In the genomic region with DNA sequence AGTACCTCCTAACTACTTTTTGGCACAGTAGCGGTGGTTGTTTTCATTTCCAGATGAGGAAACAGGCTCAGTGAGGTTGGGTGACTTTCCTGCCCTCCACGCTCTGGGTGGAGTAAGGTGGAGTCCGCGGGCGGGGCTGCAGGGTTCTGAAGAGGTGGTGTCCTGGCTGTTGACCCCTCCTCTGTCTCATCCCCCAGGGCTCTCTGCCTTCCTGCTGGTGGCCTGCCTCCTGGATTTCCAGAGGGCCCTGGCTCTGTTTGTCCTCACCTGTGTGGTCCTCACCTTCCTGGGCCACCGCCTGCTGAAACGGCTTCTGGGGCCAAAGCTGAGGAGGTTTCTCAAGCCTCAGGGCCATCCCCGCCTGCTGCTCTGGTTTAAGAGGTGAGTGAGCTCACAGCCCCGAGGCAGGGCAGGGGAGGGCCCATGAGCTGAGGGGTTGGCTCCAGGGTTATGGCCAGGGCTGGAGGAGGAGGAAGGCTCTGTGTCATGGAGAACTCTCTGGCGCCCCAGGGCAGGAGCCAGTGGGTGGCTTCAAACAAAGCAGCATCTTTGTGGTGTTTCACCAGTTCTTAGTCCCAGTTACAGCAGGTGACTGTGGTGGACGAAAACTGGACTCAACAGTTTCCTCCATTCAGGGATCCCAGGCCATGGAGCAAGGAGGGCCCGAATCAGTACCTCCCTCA, we compare ENCODE assay signal across 19 cellular contexts. TPM values are rescaled to one million over a fixed set of nuclear protein-coding genes. Genes with fewer than 3 reads are reported as not detected.
DNase-seq lines count a peak whose midpoint lies in the region; ATAC-seq, FAIRE-seq and TF ChIP-seq lines count a peak whose summit lies in the region.
"Had no signal": no experiment of that assay in that cellular context is flagged by ENCODE, and none has a peak within 500 bp of the region (broad histone marks: within the 10 kb centered on the region; RNA-seq: fewer than 3 reads in every experiment).

No MANE protein-coding gene starts in this region.

- BruUV-seq in HepG2 (replicated peaks; lab: Mats Ljungman, UMichigan) = no TSS peak

- no peak for TF ChIP-seq CTCF in natural killer cell (IDR thresholded peaks at IDR 0.05)
- no peak for TF ChIP-seq CTCF in RWPE2 (IDR thresholded peaks at IDR 0.05; ENCODE audit: poor library complexity, severe bottlenecking)
- TF ChIP-seq CTCF in HepG2 (CRISPR knock-in tag; IDR thresholded peaks at IDR 0.05) = no peak

- no peak overlapping the region for H4K8ac ChIP-seq in mesenchymal stem cell (ENCODE audit: low read length)

- no peak overlapping the region for H3K18ac ChIP-seq in mesenchymal stem cell (ENCODE audit: low read depth in 1 of 2, low read length in 2 of 2)

- no peak for DNase-seq in natural killer cell treated with Interleukin-12 subunit alpha and Interleukin-12 subunit beta and Interleukin-15 and Interleukin-18, amount 100 ng/mL, for 72 hours (ENCODE audit: low spot score)
- no peak for DNase-seq in natural killer cell
- DNase-seq in RWPE2 (ENCODE audit: low spot score) = no peak
- DNase-seq in HepG2 (ENCODE audit: low spot score) = no peak
- DNase-seq in NCI-H1436 (lab: John Stamatoyannopoulos, UW) = no peak
- DNase-seq in NCI-H2227 (lab: John Stamatoyannopoulos, UW; ENCODE audit: unreplicated experiment) = no peak
- no peak for DNase-seq in epidermal melanocyte (ENCODE audit: insufficient read length, low spot score)
- no peak for DNase-seq in mesenchymal stem cell
- DNase-seq: C1 segment of cervical spinal cord, DMS 273 treated with DMSO at 0.1 percent for 48 hours, NCI-H1105 treated with DMSO at 0.1 percent for 48 hours, NCI-H187 treated with DMSO at 0.1 percent for 48 hours, NCI-H510A, NCI-H82 had no signal

- no peak overlapping the region for H2BK120ac ChIP-seq in mesenchymal stem cell (ENCODE audit: low read depth, low read length)

- peak overlapping the region in 1 of 2 experiments; percentile 48 for H3K14ac ChIP-seq in mesenchymal stem cell (ENCODE audit: low read length in 2 of 2)

- H3K27ac Mint-ChIP-seq in natural killer cell treated with Interleukin-12 subunit alpha and Interleukin-12 subunit beta and Interleukin-15 and Interleukin-18, amount 100 ng/mL, for 72 hours = no peak overlapping the region
- H3K27ac Mint-ChIP-seq in natural killer cell = no peak overlapping the region

- ATAC-seq in natural killer cell treated with Interleukin-12 subunit alpha and Interleukin-12 subunit beta and Interleukin-15 and Interleukin-18, amount 100 ng/mL, for 72 hours = peak; percentile 27 to 54
- ATAC-seq in natural killer cell (no peak), RWPE2 (ENCODE audit: low read depth) (peak; percentile 62), HepG2 (peak; percentile 42)

- no peak for TF ChIP-seq EP300 in HepG2 (IDR thresholded peaks at IDR 0.05; ENCODE audit: low read depth in 2 of 2, low read length in 2 of 2)
- no peak for TF ChIP-seq EP300 in HepG2 (CRISPR knock-in tag; IDR thresholded peaks at IDR 0.05; ENCODE audit: borderline replicate concordance)

- peaks cover 5% of the 10 kb centered on the region for H3K36me3 Mint-ChIP-seq in natural killer cell treated with Interleukin-12 subunit alpha and Interleukin-12 subunit beta and Interleukin-15 and Interleukin-18, amount 100 ng/mL, for 72 hours
- no peaks in the 10 kb centered on the region for H3K36me3 Mint-ChIP-seq in natural killer cell

- intact Hi-C loops in natural killer cell (cut with micrococcal nuclease) (no loop called here), HepG2 (cut with micrococcal nuclease; ENCODE audit: unreplicated experiment) (no loop called here)

- H4K91ac ChIP-seq in mesenchymal stem cell (ENCODE audit: low read length) = no peak overlapping the region

- in situ Hi-C loops in HepG2 (cut with HindIII; ENCODE audit: extremely low pct_ligation_motif_present, low pct_unique_long_range_greater_than_20kb) = no loop called here

- no peaks in the 10 kb centered on the region for H3K9me3 ChIP-seq in RWPE2 (ENCODE audit: severe bottlenecking)
- no peaks in the 10 kb centered on the region for H3K9me3 ChIP-seq in HepG2 (ENCODE audit: low read length)
- H3K9me3 ChIP-seq in mesenchymal stem cell (ENCODE audit: control insufficient read depth, low read length) = no peaks in the 10 kb centered on the region

- FAIRE-seq in HepG2 (lab: Jason Lieb, UNC) = no peak
- FAIRE-seq: H54 had no signal

- H3K9ac ChIP-seq in HepG2 (ENCODE audit: insufficient read depth, low read depth, low read length) = no peak overlapping the region
- H3K9ac ChIP-seq in mesenchymal stem cell (ENCODE audit: low read length) = no peak overlapping the region

- no peak for TF ChIP-seq RAD21 in HepG2 (CRISPR knock-in tag; IDR thresholded peaks at IDR 0.05)

- no peak overlapping the region for H3K4me3 Mint-ChIP-seq in natural killer cell treated with Interleukin-12 subunit alpha and Interleukin-12 subunit beta and Interleukin-15 and Interleukin-18, amount 100 ng/mL, for 72 hours
- no peak overlapping the region for H3K4me3 Mint-ChIP-seq in natural killer cell

- H3K79me1 ChIP-seq in mesenchymal stem cell (replicated peaks; ENCODE audit: low read length, poor library complexity, severe bottlenecking) = no peaks in the 10 kb centered on the region

- no peak for TF ChIP-seq POLR2A in HepG2 (IDR thresholded peaks at IDR 0.05; ENCODE audit: insufficient read depth in 1 of 2, low read depth in 2 of 2, low read length in 2 of 2)

- no peak overlapping the region for H3K23ac ChIP-seq in mesenchymal stem cell (ENCODE audit: low read length in 2 of 2)

- H2BK5ac ChIP-seq in mesenchymal stem cell (ENCODE audit: low read depth, low read length, poor library complexity, severe bottlenecking) = no peak overlapping the region

- no peak overlapping the region for H3K4me2 ChIP-seq in HepG2 (ENCODE audit: low read depth, low read length)
- no peak overlapping the region for H3K4me2 ChIP-seq in mesenchymal stem cell (ENCODE audit: low read length, poor library complexity, severe bottlenecking)

- H2AFZ ChIP-seq in HepG2 (ENCODE audit: low read length) (no peak overlapping the region), mesenchymal stem cell (ENCODE audit: low read depth, low read length) (no peak overlapping the region)

- no peak overlapping the region for H2BK12ac ChIP-seq in mesenchymal stem cell (ENCODE audit: low read length in 2 of 2)

- POLR2A ChIA-PET in HepG2 (lab: Yijun Ruan, JAX) = no interaction called here

- no peaks in the 10 kb centered on the region for H4K20me1 ChIP-seq in HepG2 (ENCODE audit: insufficient read depth, low read length)

- H2BK15ac ChIP-seq in mesenchymal stem cell (ENCODE audit: low read depth, poor library complexity, severe bottlenecking) = no peak overlapping the region

- no peaks in the 10 kb centered on the region for H3K9me3 Mint-ChIP-seq in natural killer cell treated with Interleukin-12 subunit alpha and Interleukin-12 subunit beta and Interleukin-15 and Interleukin-18, amount 100 ng/mL, for 72 hours
- H3K9me3 Mint-ChIP-seq in natural killer cell = no peaks in the 10 kb centered on the region

- no peak overlapping the region for H2AK5ac ChIP-seq in mesenchymal stem cell (ENCODE audit: low read length, severe bottlenecking)

- WGBS in HepG2 (ENCODE audit: low lambda C conversion rate) = 91% methylated on average over 6 of the region's 12 CpGs
- 87% methylated on average over 11 of the region's 12 CpGs for WGBS in mesenchymal stem cell

- H3K27me3 Mint-ChIP-seq in natural killer cell treated with Interleukin-12 subunit alpha and Interleukin-12 subunit beta and Interleukin-15 and Interleukin-18, amount 100 ng/mL, for 72 hours = peaks cover 15 to 28% of the 10 kb centered on the region in 2 donors
- H3K27me3 Mint-ChIP-seq in natural killer cell (ENCODE audit: low read depth in 2 of 2) = peaks cover 14 to 18% of the 10 kb centered on the region in 2 donors

- H3K4me3 ChIP-seq in RWPE2 (ENCODE audit: severe bottlenecking) (no peak overlapping the region), HepG2 (replicated peaks in 1 of 3; ENCODE audit: insufficient read depth in 1 of 3, low read depth in 2 of 3, low read length in 3 of 3) (no peak overlapping the region), mesenchymal stem cell (ENCODE audit: insufficient read depth in 1 of 2, low read depth in 1 of 2, low read length in 2 of 2) (no peak overlapping the region)
- H3K4me3 ChIP-seq: SK-N-MC had no signal

- H3K27ac ChIP-seq in RWPE2 (ENCODE audit: poor library complexity, severe bottlenecking) = no peak overlapping the region
- H3K27ac ChIP-seq in HepG2 (ENCODE audit: extremely low read length, insufficient read depth, low read length) = no peak overlapping the region
- no peak overlapping the region for H3K27ac ChIP-seq in mesenchymal stem cell (ENCODE audit: low read length, poor library complexity, severe bottlenecking)
- H3K27ac ChIP-seq: RWPE1, SK-N-MC had no signal

- H3K4ac ChIP-seq in mesenchymal stem cell (ENCODE audit: low read depth in 1 of 2, low read length in 2 of 2) = no peak overlapping the region

- H3K27me3 ChIP-seq in RWPE2 (ENCODE audit: insufficient read depth, poor library complexity, severe bottlenecking) = no peaks in the 10 kb centered on the region
- no peaks in the 10 kb centered on the region; a peak in 1 of 5 replicates for H3K27me3 ChIP-seq in HepG2 (ENCODE audit: control insufficient read depth in 1 of 2, insufficient read depth in 2 of 2, low read length in 2 of 2)
- peaks cover 0 to 10% of the 10 kb centered on the region in 2 experiments for H3K27me3 ChIP-seq in mesenchymal stem cell (ENCODE audit: control insufficient read depth in 1 of 2, insufficient read depth in 1 of 2, low read length in 2 of 2)

- CTCF ChIA-PET in HepG2 (lab: Yijun Ruan, JAX; ENCODE audit: low intra/inter-chr PET ratio, low total read pairs) = no interaction called here

- H3K4me1 Mint-ChIP-seq in natural killer cell treated with Interleukin-12 subunit alpha and Interleukin-12 subunit beta and Interleukin-15 and Interleukin-18, amount 100 ng/mL, for 72 hours (ENCODE audit: low read depth in 2 of 2) = no peaks in the 10 kb centered on the region
- H3K4me1 Mint-ChIP-seq in natural killer cell = no peaks in the 10 kb centered on the region

- H3K4me1 ChIP-seq in RWPE2 (ENCODE audit: insufficient read depth, poor library complexity, severe bottlenecking) (no peaks in the 10 kb centered on the region), HepG2 (ENCODE audit: insufficient read depth, low read length) (no peaks in the 10 kb centered on the region; the same call in 1 of the 2 replicates), mesenchymal stem cell (ENCODE audit: control insufficient read depth, insufficient read depth, low read depth, low read length) (peaks cover 6% of the 10 kb centered on the region)

- H3K79me2 ChIP-seq in HepG2 (ENCODE audit: insufficient read depth, low read length) = no peaks in the 10 kb centered on the region

- H3K36me3 ChIP-seq in RWPE2 (ENCODE audit: low read depth) (no peaks in the 10 kb centered on the region), HepG2 (replicated peaks in 1 of 2; ENCODE audit: control insufficient read depth in 1 of 2, insufficient read depth in 2 of 2, low read length in 2 of 2) (no peaks in the 10 kb centered on the region), mesenchymal stem cell (ENCODE audit: control insufficient read depth in 1 of 2, insufficient read depth in 2 of 2, low read depth in 1 of 2, low read length in 2 of 2) (no peaks in the 10 kb centered on the region)

RNA-seq across cellular contexts. Expression of a gene that starts 10.4 kb away (rescaled TPM):
- total RNA-seq in natural killer cell treated with Interleukin-12 subunit alpha and Interleukin-12 subunit beta and Interleukin-15 and Interleukin-18, amount 100 ng/mL, for 72 hours = not detected
- total RNA-seq in natural killer cell (not detected), HepG2 (2016; rRNA removed; fragmentation: Illumina TruSeq; extraction: Trizol) (0.31 and 0.39 TPM in 2 replicates)
- total RNA-seq in HepG2 (2016; cell fraction: cytosol; rRNA removed; fragmentation: Illumina TruSeq; extraction: Trizol; ENCODE audit: low read depth) = not detected in 2 replicates
- 0.21 and 0.43 TPM in 2 replicates for total RNA-seq in HepG2 (2016; cell fraction: insoluble cytoplasmic fraction; rRNA removed; fragmentation: Illumina TruSeq; extraction: Trizol)
- total RNA-seq in HepG2 (2016; cell fraction: membrane; rRNA removed; fragmentation: Illumina TruSeq; extraction: Trizol) = 0.14 and 0.15 TPM in 2 replicates
- total RNA-seq in HepG2 (2016; cell fraction: nucleus; rRNA removed; fragmentation: Illumina TruSeq; extraction: Trizol) = 0.28 and 0.59 TPM in 2 replicates
- polyA plus RNA-seq in HepG2 (2011; rRNA removed) = 5.8 and 8.6 TPM in 2 replicates
- 3.5 and 4.1 TPM in 2 replicates for polyA plus RNA-seq in HepG2 (2011; cell fraction: cytosol; rRNA removed)
- 15.9 and 18.6 TPM in 2 replicates for polyA plus RNA-seq in HepG2 (2011; cell fraction: nucleus; rRNA removed)
- polyA plus RNA-seq in HepG2 (2012) = 4.6 and 13.0 TPM in 2 replicates
- 0.06 TPM in 1 of 2 replicates, not detected in the other for polyA plus RNA-seq in HepG2 (2016; cell fraction: cytosol; fragmentation: Illumina TruSeq; extraction: Trizol; ENCODE audit: low read depth)
- 0.19 and 0.36 TPM in 2 replicates for polyA plus RNA-seq in HepG2 (2016; cell fraction: insoluble cytoplasmic fraction; fragmentation: Illumina TruSeq; extraction: Trizol; ENCODE audit: low read depth)
- polyA plus RNA-seq in HepG2 (2016; cell fraction: membrane; fragmentation: Illumina TruSeq; extraction: Trizol; ENCODE audit: low read depth) = 0.09 and 0.14 TPM in 2 replicates
- polyA plus RNA-seq in HepG2 (2016; cell fraction: nucleus; fragmentation: Illumina TruSeq; extraction: Trizol; ENCODE audit: insufficient read depth, low read depth) = 0.67 and 1.0 TPM in 2 replicates
- polyA minus RNA-seq in HepG2 (2011; rRNA and poly(A)+ RNA removed; ENCODE audit: low replicate concordance) = 15.2 TPM in 1 of 2 replicates, not detected in the other
- 2.1 and 2.8 TPM in 2 replicates for polyA minus RNA-seq in HepG2 (2011; cell fraction: cytosol; rRNA and poly(A)+ RNA removed)
- 8.0 and 10.1 TPM in 2 replicates for polyA minus RNA-seq in HepG2 (2011; cell fraction: nucleus; rRNA and poly(A)+ RNA removed)
- not detected for polyA plus RNA-seq in mesenchymal stem cell (2013, experiment 1 of 2)
- not detected for polyA plus RNA-seq in mesenchymal stem cell (2013, experiment 2 of 2)
- total RNA-seq: A172, Daoy had no signal

Comparison
In these comparisons a context has a peak if more than half of its experiments do, and no peak if none do; other contexts are left out.
1. ATAC-seq: peak in natural killer cell treated with Interleukin-12 subunit alpha and Interleukin-12 subunit beta and Interleukin-15 and Interleukin-18, amount 100 ng/mL, for 72 hours (2 of 2), RWPE2 (single experiment) and HepG2 (single experiment); none in natural killer cell (0 of 3).